17 cellular contexts compared by ENCODE assay signal in the genomic region with DNA sequence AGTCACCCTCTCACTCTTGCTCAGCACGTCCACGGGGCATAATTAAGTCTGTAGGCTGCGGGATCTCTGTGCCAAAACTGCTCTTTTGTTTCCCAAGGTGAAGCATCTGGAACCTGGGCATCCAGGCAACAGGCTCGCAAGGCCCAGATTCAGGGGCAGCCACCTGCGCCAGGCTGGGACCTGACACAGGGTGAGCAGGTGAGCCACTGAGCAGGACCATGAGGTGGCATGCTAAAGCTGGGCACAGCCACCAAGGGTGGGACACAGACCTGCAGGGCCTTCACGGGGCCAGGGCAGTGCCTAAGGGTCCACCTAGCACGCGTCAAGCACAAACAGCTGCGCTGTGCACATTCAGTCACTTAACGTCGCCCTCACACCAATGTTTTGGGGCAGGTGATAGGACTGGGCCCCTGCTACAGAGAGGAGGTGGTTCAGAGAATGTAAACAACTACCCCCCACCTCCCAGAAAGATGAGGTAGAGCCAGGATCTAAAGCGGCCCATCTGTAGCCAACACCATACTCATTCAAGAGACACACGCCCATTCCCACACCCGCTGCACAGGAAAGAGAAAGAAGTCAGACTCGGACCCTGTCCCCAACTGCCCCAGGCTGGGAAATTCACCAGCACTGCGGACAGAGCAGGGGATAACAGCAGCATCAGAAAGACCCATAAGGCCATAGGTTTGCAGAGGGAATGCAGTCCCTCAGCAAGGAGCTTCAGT. TPM values are rescaled to one million over a fixed set of nuclear protein-coding genes. Genes with fewer than 3 reads are reported as not detected.
A peak's percentile ranks its signal among the peaks of the same experiment; 100 is the strongest.
DNase-seq lines count a peak whose midpoint lies in the region; ATAC-seq and TF ChIP-seq lines count a peak whose summit lies in the region.
"Had no signal": no experiment of that assay in that cellular context is flagged by ENCODE, and none has a peak within 500 bp of the region (broad histone marks: within the 10 kb centered on the region; RNA-seq: fewer than 3 reads in every experiment).

No MANE protein-coding gene starts in this region.

- H3K27ac Mint-ChIP-seq in T-helper 17 cell (peak overlapping the region; percentile 62), nephron (peak overlapping the region; percentile 88 to 92 (median 89))
- no peak overlapping the region for H3K27ac Mint-ChIP-seq in activated naive CD4-positive, alpha-beta T cell treated with anti-CD3 and anti-CD28 coated beads for 36 hours
- H3K27ac Mint-ChIP-seq: T-cell had no signal

- CTCF ChIA-PET in activated naive CD4-positive, alpha-beta T cell treated with anti-CD3 and anti-CD28 coated beads for 36 hours (lab: Charles Lee) = interaction anchor here (0.5 to 1.8 kb wide), 3 partner anchors 17 to 571 kb away, joined by 3 to 5 read pairs (median 5); partner anchors contain the start of gene XXYLT1

- H3K9me3 ChIP-seq in T-helper 17 cell (ENCODE audit: control insufficient read depth, low read length, poor library complexity, severe bottlenecking) = no peaks in the 10 kb centered on the region
- H3K9me3 ChIP-seq: prostate gland, tibial artery had no signal

- H3K4me1 Mint-ChIP-seq in T-helper 17 cell = peaks cover 15% of the 10 kb centered on the region
- H3K4me1 Mint-ChIP-seq in nephron = peaks cover 72% of the 10 kb centered on the region
- peaks cover 23% of the 10 kb centered on the region for H3K4me1 Mint-ChIP-seq in activated naive CD4-positive, alpha-beta T cell treated with anti-CD3 and anti-CD28 coated beads for 36 hours (ENCODE audit: low read depth)

- H3K36me3 Mint-ChIP-seq in T-helper 17 cell (ENCODE audit: low read depth) = no peaks in the 10 kb centered on the region
- H3K36me3 Mint-ChIP-seq in nephron (ENCODE audit: low read depth) = peaks cover 3% of the 10 kb centered on the region
- no peaks in the 10 kb centered on the region for H3K36me3 Mint-ChIP-seq in activated naive CD4-positive, alpha-beta T cell treated with anti-CD3 and anti-CD28 coated beads for 36 hours (ENCODE audit: low read depth)
- H3K36me3 Mint-ChIP-seq: T-cell had no signal

- peak overlapping the region; percentile 56 for H3K4me3 Mint-ChIP-seq in T-helper 17 cell
- H3K4me3 Mint-ChIP-seq in nephron = peak overlapping the region; percentile 6 to 35 (median 9)
- no peak overlapping the region for H3K4me3 Mint-ChIP-seq in activated naive CD4-positive, alpha-beta T cell treated with anti-CD3 and anti-CD28 coated beads for 36 hours
- H3K4me3 Mint-ChIP-seq: activated B cell treated with CpG ODN at 0.5 μM for 24 hours, T-cell had no signal

- no peak for TF ChIP-seq CTCF in nephron (IDR thresholded peaks at IDR 0.05; ENCODE audit: unreplicated experiment in 3 of 3)

- ATAC-seq in T-helper 17 cell = no peak
- ATAC-seq in HG03139 (IDR thresholded peaks at IDR 0.05; ENCODE audit: unreplicated experiment) = no peak
- ATAC-seq: left colon, T-cell had no signal

- no peaks in the 10 kb centered on the region for H3K27me3 Mint-ChIP-seq in T-helper 17 cell
- H3K27me3 Mint-ChIP-seq in nephron (ENCODE audit: low read depth) = peaks cover 3% of the 10 kb centered on the region
- no peaks in the 10 kb centered on the region for H3K27me3 Mint-ChIP-seq in activated naive CD4-positive, alpha-beta T cell treated with anti-CD3 and anti-CD28 coated beads for 36 hours (ENCODE audit: low read depth)
- H3K27me3 Mint-ChIP-seq: activated B cell treated with CpG ODN at 0.5 μM for 24 hours, T-cell had no signal

- no peaks in the 10 kb centered on the region for H3K9me3 Mint-ChIP-seq in nephron
- no peaks in the 10 kb centered on the region for H3K9me3 Mint-ChIP-seq in activated naive CD4-positive, alpha-beta T cell treated with anti-CD3 and anti-CD28 coated beads for 36 hours
- H3K9me3 Mint-ChIP-seq: activated B cell treated with CpG ODN at 0.5 μM for 24 hours, T-cell had no signal

- DNase-seq in NCI-H2081 (lab: John Stamatoyannopoulos, UW) (peak; percentile 17 to 45), NCI-H2081 treated with DMSO at 0.1 percent for 48 hours (lab: John Stamatoyannopoulos, UW) (no peak), ELF-1 (ENCODE audit: low read depth, low spot score) (peak; percentile 72), T-helper 17 cell (no peak), iPS-NIHi7 (ENCODE audit: extremely low spot score) (no peak)
- DNase-seq in activated naive CD4-positive, alpha-beta T cell treated with anti-CD3 and anti-CD28 coated beads for 36 hours = no peak
- DNase-seq: activated B cell treated with CpG ODN at 0.5 μM for 24 hours, foreskin melanocyte, GM23248, IMR-90, NCI-H2029 had no signal

- intact Hi-C loops in activated naive CD4-positive, alpha-beta T cell treated with anti-CD3 and anti-CD28 coated beads for 36 hours (cut with micrococcal nuclease) = loop anchor here (5.0 to 10.0 kb wide), 2 partner anchors 127 to 250 kb away; no protein-coding TSS in a partner anchor

RNA-seq across cellular contexts. Expression of gene XXYLT1, which starts 16.3 kb away (rescaled TPM):
- 1 to 10 TPM; 7.6 to 7.7 TPM for total RNA-seq in T-helper 17 cell
- 1 to 10 TPM; 1.8 to 2.5 TPM for total RNA-seq in activated naive CD4-positive, alpha-beta T cell treated with anti-CD3 and anti-CD28 coated beads for 36 hours

Comparison
In these comparisons a context has a peak if more than half of its experiments do, and no peak if none do; other contexts are left out.
1. DNase-seq: peak in NCI-H2081 (2 of 2) and ELF-1 (single experiment); none in NCI-H2081 treated with DMSO at 0.1 percent for 48 hours (single experiment), T-helper 17 cell (0 of 3), activated naive CD4-positive, alpha-beta T cell treated with anti-CD3 and anti-CD28 coated beads for 36 hours (single experiment) and iPS-NIHi7 (single experiment).